Comparison of ENCODE assay signal across 8 cellular contexts in genomic region chr10:37057280-37057679, GRCh38.
"Had no signal": no experiment of that assay in that cellular context is flagged by ENCODE, and none has a peak within 500 bp of the region (broad histone marks: within the 10 kb centered on the region; RNA-seq: fewer than 3 reads in every experiment).

No MANE protein-coding gene starts in this region.

- H3K4me3 ChIP-seq: GM12878 had no signal

- DNase-seq: GDM1, GF-D8 had no signal

- ATAC-seq: GM12878 had no signal

- FAIRE-seq: G401.6, GM12878, GM12891, GM12892, GM18507, GM19239 had no signal
